ENCODE assay signal across 24 cellular contexts in genomic region chr11:64600281-64600992, GRCh38. TPM values are rescaled to one million over a fixed set of nuclear protein-coding genes. Genes with fewer than 3 reads are reported as not detected.
A peak's percentile ranks its signal among the peaks of the same experiment; 100 is the strongest.
DNase-seq lines count a peak whose midpoint lies in the region; ATAC-seq and TF ChIP-seq lines count a peak whose summit lies in the region.
"Had no signal": no experiment of that assay in that cellular context is flagged by ENCODE, and none has a peak within 500 bp of the region (broad histone marks: within the 10 kb centered on the region; RNA-seq: fewer than 3 reads in every experiment).

No MANE protein-coding gene starts in this region.

- H2BK120ac ChIP-seq in neuronal stem cell (ENCODE audit: low read depth, low read length): no peak overlapping the region

- no peak for TF ChIP-seq CTCF in chondrocyte (IDR thresholded peaks at IDR 0.05)

- peaks cover 12% of the 10 kb centered on the region for H3K27me3 Mint-ChIP-seq in chondrocyte (ENCODE audit: low read depth)
- H3K27me3 Mint-ChIP-seq: CD4-positive, alpha-beta T cell had no signal

- H3K27ac Mint-ChIP-seq in chondrocyte (ENCODE audit: unreplicated experiment): no peak overlapping the region
- H3K27ac Mint-ChIP-seq: CD14-positive monocyte; CD4-positive, alpha-beta T cell; GM23338; HFFc6 had no signal

- H2AFZ ChIP-seq in neuronal stem cell (ENCODE audit: low read length): no peak overlapping the region
- H2AFZ ChIP-seq: GM23338 had no signal

- no peaks in the 10 kb centered on the region for H3K36me3 ChIP-seq in neuronal stem cell (replicated peaks in 1 of 2; ENCODE audit: control insufficient read depth in 2 of 2, insufficient read depth in 2 of 2, low read length in 2 of 2)
- H3K36me3 ChIP-seq: BE2C; BLaER1 treated with 17β-estradiol and CSF1 and Interleukin-3, amounts not matched to agents 10 nM and 100 nM; HAP-1 had no signal

- H3K4me3 ChIP-seq in neuronal stem cell (ENCODE audit: low read length in 2 of 2): no peak overlapping the region
- H3K4me3 ChIP-seq: A549; BLaER1 treated with 17β-estradiol and CSF1 and Interleukin-3, amounts not matched to agents 10 nM and 100 nM; GM23338; HAP-1 had no signal

- peak overlapping the region; percentile 9 for H4K91ac ChIP-seq in neuronal stem cell (ENCODE audit: low read depth, low read length, poor library complexity)

- H3K79me1 ChIP-seq in neuronal stem cell (ENCODE audit: low read depth, low read length): no peaks in the 10 kb centered on the region

- no peak overlapping the region for H3K4me3 Mint-ChIP-seq in chondrocyte (ENCODE audit: unreplicated experiment)
- H3K4me3 Mint-ChIP-seq: CD14-positive monocyte; CD4-positive, alpha-beta T cell; CD8-positive, alpha-beta memory T cell; GM23338; HFFc6 had no signal

- no peaks in the 10 kb centered on the region for H3K4me1 Mint-ChIP-seq in chondrocyte (ENCODE audit: low read depth)
- H3K4me1 Mint-ChIP-seq: CD8-positive, alpha-beta memory T cell had no signal

- no peak overlapping the region for H3K23ac ChIP-seq in neuronal stem cell (ENCODE audit: low read depth, low read length, poor library complexity)

- peaks cover 0 to 1% of the 10 kb centered on the region in 2 donors for H3K9me3 ChIP-seq in neuronal stem cell (replicated peaks in 1 of 2; ENCODE audit: control insufficient read depth in 2 of 2, insufficient read depth in 1 of 2, low read depth in 1 of 2, low read length in 2 of 2)
- H3K9me3 ChIP-seq: A549, BE2C, HAP-1 had no signal

- H3K14ac ChIP-seq in neuronal stem cell (ENCODE audit: low read length): no peak overlapping the region

- WGBS in neuronal stem cell (ENCODE audit: extremely low coverage in 2 of 2, insufficient read length in 2 of 2, insufficient replicate concordance in 1 of 2), 2 donors: no CpG with 5 or more reads among the region's 19 CpGs

- H2BK12ac ChIP-seq in neuronal stem cell (ENCODE audit: low read length): no peak overlapping the region

- no peak overlapping the region for H4K8ac ChIP-seq in neuronal stem cell (ENCODE audit: low read depth, low read length)

- no peak overlapping the region for H3K4ac ChIP-seq in neuronal stem cell (ENCODE audit: low read length)

- H3K18ac ChIP-seq in neuronal stem cell (ENCODE audit: low read length): peak overlapping the region; percentile 86

- no peaks in the 10 kb centered on the region for H3K9me3 Mint-ChIP-seq in chondrocyte (ENCODE audit: low read depth)
- H3K9me3 Mint-ChIP-seq: CD4-positive, alpha-beta T cell; CD8-positive, alpha-beta memory T cell; HFFc6 had no signal

- no peak overlapping the region for H2BK5ac ChIP-seq in neuronal stem cell (ENCODE audit: low read length)

- peak overlapping the region; percentile 38 for H2BK15ac ChIP-seq in neuronal stem cell (ENCODE audit: low read length)

- no peaks in the 10 kb centered on the region for H3K36me3 Mint-ChIP-seq in chondrocyte (ENCODE audit: low read depth)
- H3K36me3 Mint-ChIP-seq: CD14-positive monocyte; CD8-positive, alpha-beta memory T cell had no signal

- peaks cover 8 to 25% of the 10 kb centered on the region in 2 donors for H3K4me1 ChIP-seq in neuronal stem cell (ENCODE audit: control insufficient read depth in 2 of 2, insufficient read depth in 1 of 2, low read depth in 1 of 2, low read length in 2 of 2)
- H3K4me1 ChIP-seq: A549, BE2C, HAP-1 had no signal

- no peak overlapping the region for H3K4me2 ChIP-seq in neuronal stem cell (ENCODE audit: insufficient read depth, low read length, poor library complexity, severe bottlenecking)
- H3K4me2 ChIP-seq: A549; BLaER1 treated with 17β-estradiol and CSF1 and Interleukin-3, amounts not matched to agents 10 nM and 100 nM; GM23338 had no signal

- peak overlapping the region; percentile 87 for H2AK5ac ChIP-seq in neuronal stem cell (ENCODE audit: low read depth, low read length)

- no peak overlapping the region for H3K27ac ChIP-seq in neuronal stem cell (replicated peaks; ENCODE audit: low read length)
- H3K27ac ChIP-seq: A549; BLaER1 treated with 17β-estradiol and CSF1 and Interleukin-3, amounts not matched to agents 10 nM and 100 nM had no signal

- DNase-seq in left ventricle myocardium superior: peak; percentile 17
- DNase-seq in left cardiac atrium: no peak
- peak; percentile 88 for DNase-seq in chondrocyte (ENCODE audit: low spot score)
- no peak for DNase-seq in neuronal stem cell (ENCODE audit: low spot score)
- no peak for DNase-seq in OCI-M2 (lab: John Stamatoyannopoulos, UW; ENCODE audit: unreplicated experiment)
- no peak for DNase-seq in SKM-1 (lab: John Stamatoyannopoulos, UW; ENCODE audit: unreplicated experiment)
- DNase-seq: 8988T; ACHN; AML-193; BE2C; CD4-positive, alpha-beta T cell; CD8-positive, alpha-beta memory T cell; DMS53; DMS79 treated with DMSO at 0.1 percent for 48 hours; GF-D8; HFFc6 had no signal

- peak overlapping the region; percentile 38 for H3K9ac ChIP-seq in neuronal stem cell (ENCODE audit: low read depth, low read length, poor library complexity)
- H3K9ac ChIP-seq: BLaER1 treated with 17β-estradiol and CSF1 and Interleukin-3, amounts not matched to agents 10 nM and 100 nM had no signal

- no peak for ATAC-seq in left ventricle myocardium superior
- ATAC-seq in left cardiac atrium: no peak
- ATAC-seq: GM23338 had no signal

- H3K27me3 ChIP-seq in neuronal stem cell (ENCODE audit: control insufficient read depth in 3 of 3, insufficient read depth in 3 of 3, low read depth in 1 of 3, low read length in 3 of 3): peaks cover 0 to 2% (median 0%) of the 10 kb centered on the region in 3 experiments
- H3K27me3 ChIP-seq: BE2C had no signal

- intact Hi-C loops in left ventricle myocardium superior (cut with micrococcal nuclease): no loop called here
- intact Hi-C loops in left cardiac atrium (cut with DNase I): no loop called here

RNA-seq across cellular contexts. Expression of gene SLC22A12, which starts 9.4 kb away (rescaled TPM):
- not detected for total RNA-seq in left ventricle myocardium superior
- not detected for total RNA-seq in left cardiac atrium
- not detected in 3 replicates for total RNA-seq in chondrocyte
- polyA plus RNA-seq in neuronal stem cell (2013, experiment 1 of 2): not detected
- not detected for polyA plus RNA-seq in neuronal stem cell (2013, experiment 2 of 2)
- total RNA-seq: CD4-positive, alpha-beta T cell; CD8-positive, alpha-beta memory T cell; Daoy; G401; GM23338; H4; HFFc6 had no signal
- polyA plus RNA-seq: A549; CD14-positive monocyte; CD8-positive, alpha-beta memory T cell; GM23338 had no signal

RNA-seq across cellular contexts. Expression of gene SLC22A11, which starts 44.7 kb away (rescaled TPM):
- not detected for total RNA-seq in left ventricle myocardium superior
- not detected for total RNA-seq in left cardiac atrium
- total RNA-seq in chondrocyte: 0.15 TPM in 1 of 3 replicates, not detected in the others
- polyA plus RNA-seq in neuronal stem cell (2013, experiment 1 of 2): 0.04 TPM
- polyA plus RNA-seq in neuronal stem cell (2013, experiment 2 of 2): not detected
- total RNA-seq: CD4-positive, alpha-beta T cell; CD8-positive, alpha-beta memory T cell; Daoy; GM23338; H4; HFFc6 had no signal
- polyA plus RNA-seq: CD14-positive monocyte; CD8-positive, alpha-beta memory T cell; GM23338 had no signal

Comparison
In these comparisons a context has a peak if more than half of its experiments do, and no peak if none do; other contexts are left out.
1. DNase-seq: peak in left ventricle myocardium superior (single experiment) and chondrocyte (single experiment); none in left cardiac atrium (single experiment), neuronal stem cell (single experiment), OCI-M2 (single experiment) and SKM-1 (single experiment).